8 cellular contexts compared by ENCODE assay signal in the genomic region with DNA sequence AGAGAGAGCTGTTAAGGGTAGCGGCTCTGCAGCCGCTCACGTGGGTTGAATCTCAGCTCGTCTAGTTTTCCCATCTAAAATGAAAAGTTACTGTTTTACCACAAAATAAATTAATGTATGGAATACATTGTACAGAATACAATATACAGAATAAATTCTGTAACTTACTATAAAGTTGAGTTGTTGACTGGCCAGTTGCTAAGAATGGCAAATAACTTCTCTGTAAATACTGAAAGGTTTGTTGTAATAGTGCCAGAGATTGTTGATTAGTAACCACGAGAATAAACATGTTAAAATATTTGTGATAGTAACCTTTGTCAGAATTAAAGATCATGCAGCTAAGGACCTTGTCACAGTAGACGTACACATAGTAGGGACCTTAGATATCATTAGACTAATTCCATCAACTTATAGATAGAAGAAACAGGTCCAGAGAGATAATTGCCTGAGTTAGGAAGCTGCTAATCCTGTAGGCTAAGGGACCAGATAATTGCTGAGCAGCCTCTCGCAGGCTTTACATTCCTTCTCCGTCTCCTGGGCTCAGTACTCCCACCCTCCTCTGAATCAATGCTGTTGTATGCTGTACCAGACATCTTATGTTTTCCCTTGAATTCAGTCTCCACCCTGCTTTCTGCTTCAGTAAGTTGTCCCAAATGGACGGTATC. TPM values are rescaled to one million over a fixed set of nuclear protein-coding genes. Genes with fewer than 3 reads are reported as not detected.
DNase-seq lines count a peak whose midpoint lies in the region; ATAC-seq, FAIRE-seq and TF ChIP-seq lines count a peak whose summit lies in the region.

No MANE protein-coding gene starts in this region.

- POLR2A ChIA-PET in HepG2 (lab: Yijun Ruan, JAX): interaction anchor here (0.7 to 3.4 kb wide), 23 partner anchors 9 to 192 kb away, joined by 3 to 50 read pairs (median 4); a partner anchor contains a TSS

- peak overlapping the region; percentile 50; the same call in 1 of the 2 replicates for H3K9ac ChIP-seq in HepG2 (ENCODE audit: insufficient read depth, low read depth, low read length)

- no peak for FAIRE-seq in HepG2 (lab: Jason Lieb, UNC)

- CTCF ChIA-PET in HepG2 (lab: Yijun Ruan, JAX; ENCODE audit: low intra/inter-chr PET ratio, low total read pairs): interaction anchor here (1.1 kb wide), 1 partner anchor 31 kb away, joined by 3 read pairs; no protein-coding TSS in a partner anchor

- H4K20me1 ChIP-seq in HepG2 (ENCODE audit: insufficient read depth, low read length): no peaks in the 10 kb centered on the region

- no peaks in the 10 kb centered on the region for H3K36me3 Mint-ChIP-seq in activated naive CD8-positive, alpha-beta T cell treated with anti-CD3 and anti-CD28 coated beads, Interleukin-2, amount 50 U/mL, for 24 hours (ENCODE audit: low read depth)

- TF ChIP-seq EP300 in HepG2 (IDR thresholded peaks at IDR 0.05; ENCODE audit: low read depth in 2 of 2, low read length in 2 of 2) (no peak), HepG2 (CRISPR knock-in tag; IDR thresholded peaks at IDR 0.05; ENCODE audit: borderline replicate concordance) (no peak)

- ATAC-seq in left ventricle myocardium superior: no peak
- no peak for ATAC-seq in activated naive CD8-positive, alpha-beta T cell treated with anti-CD3 and anti-CD28 coated beads, Interleukin-2, amount 50 U/mL, for 24 hours
- ATAC-seq in HepG2: no peak
- ATAC-seq in GM18909 (IDR thresholded peaks at IDR 0.05; ENCODE audit: poor library complexity, unreplicated experiment): no peak

- peak overlapping the region; percentile 89 for H3K4me3 Mint-ChIP-seq in activated naive CD8-positive, alpha-beta T cell treated with anti-CD3 and anti-CD28 coated beads, Interleukin-2, amount 50 U/mL, for 24 hours

- no peaks in the 10 kb centered on the region for H3K9me3 Mint-ChIP-seq in activated naive CD8-positive, alpha-beta T cell treated with anti-CD3 and anti-CD28 coated beads, Interleukin-2, amount 50 U/mL, for 24 hours

- DNase-seq in cardiac muscle cell (ENCODE audit: low read depth in 1 of 2, low spot score in 1 of 2) (no peak), left ventricle myocardium superior (no peak), HepG2 (ENCODE audit: low spot score) (no peak), nucleus accumbens (lab: John Stamatoyannopoulos, UW) (no peak), AML-193 (lab: John Stamatoyannopoulos, UW) (no peak)
- no peak for DNase-seq in activated naive CD8-positive, alpha-beta T cell treated with anti-CD3 and anti-CD28 coated beads, Interleukin-2, amount 50 U/mL, for 24 hours

- H2AFZ ChIP-seq in HepG2 (ENCODE audit: low read length): peak overlapping the region; percentile 13

- peaks cover 20% of the 10 kb centered on the region for H3K4me1 ChIP-seq in cardiac muscle cell (ENCODE audit: low read depth)
- peaks cover 57% of the 10 kb centered on the region for H3K4me1 ChIP-seq in HepG2 (ENCODE audit: insufficient read depth, low read length)
- H3K4me1 ChIP-seq in urinary bladder (ENCODE audit: insufficient read depth): no peaks in the 10 kb centered on the region

- TF ChIP-seq CTCF in cardiac muscle cell (IDR thresholded peaks at IDR 0.05; ENCODE audit: low read depth, low read length) (no peak), HepG2 (CRISPR knock-in tag; IDR thresholded peaks at IDR 0.05) (0 out of 2 replicates have a peak, but pooled peaks have one; percentile 2)

- peak overlapping the region; percentile 59 for H3K27ac Mint-ChIP-seq in activated naive CD8-positive, alpha-beta T cell treated with anti-CD3 and anti-CD28 coated beads, Interleukin-2, amount 50 U/mL, for 24 hours

- peaks cover 39% of the 10 kb centered on the region for H3K4me1 Mint-ChIP-seq in activated naive CD8-positive, alpha-beta T cell treated with anti-CD3 and anti-CD28 coated beads, Interleukin-2, amount 50 U/mL, for 24 hours

- no peaks in the 10 kb centered on the region for H3K36me3 ChIP-seq in cardiac muscle cell
- no peaks in the 10 kb centered on the region for H3K36me3 ChIP-seq in HepG2 (replicated peaks in 1 of 2; ENCODE audit: control insufficient read depth in 1 of 2, insufficient read depth in 2 of 2, low read length in 2 of 2)
- no peaks in the 10 kb centered on the region for H3K36me3 ChIP-seq in urinary bladder (ENCODE audit: insufficient read depth)

- 17% methylated on average over 9 of the region's 9 CpGs for WGBS in HepG2 (ENCODE audit: low lambda C conversion rate)
- 17% methylated on average over 9 of the region's 9 CpGs for WGBS in urinary bladder

- H3K4me2 ChIP-seq in HepG2 (ENCODE audit: low read depth, low read length): peak overlapping the region; percentile 83

- H3K27me3 Mint-ChIP-seq in activated naive CD8-positive, alpha-beta T cell treated with anti-CD3 and anti-CD28 coated beads, Interleukin-2, amount 50 U/mL, for 24 hours: no peaks in the 10 kb centered on the region

- H3K4me3 ChIP-seq in cardiac muscle cell (peak overlapping the region; percentile 62), HepG2 (replicated peaks in 1 of 3; ENCODE audit: insufficient read depth in 1 of 3, low read depth in 2 of 3, low read length in 3 of 3) (peak overlapping the region; percentile 84 to 89 (median 87)), urinary bladder (ENCODE audit: low read depth, low read length) (peak overlapping the region; percentile 56)

- H3K9me3 ChIP-seq in cardiac muscle cell (ENCODE audit: low read depth) (no peaks in the 10 kb centered on the region), HepG2 (ENCODE audit: low read length) (no peaks in the 10 kb centered on the region)

- H3K27ac ChIP-seq in cardiac muscle cell: peak overlapping the region; percentile 63
- H3K27ac ChIP-seq in HepG2 (ENCODE audit: extremely low read length, insufficient read depth, low read length): peak overlapping the region; percentile 27
- H3K27ac ChIP-seq in urinary bladder (ENCODE audit: low read depth): peak overlapping the region; percentile 97

- BruUV-seq in HepG2 (replicated peaks; lab: Mats Ljungman, UMichigan): TSS peak; percentile 70

- no peak for TF ChIP-seq POLR2A in HepG2 (IDR thresholded peaks at IDR 0.05; ENCODE audit: insufficient read depth in 1 of 2, low read depth in 2 of 2, low read length in 2 of 2)

- in situ Hi-C loops in HepG2 (cut with HindIII; ENCODE audit: extremely low pct_ligation_motif_present, low pct_unique_long_range_greater_than_20kb): loop anchor here (25.0 kb wide), 1 partner anchor 396 kb away; no protein-coding TSS in a partner anchor

- H3K79me2 ChIP-seq in HepG2 (ENCODE audit: insufficient read depth, low read length): no peaks in the 10 kb centered on the region

- H3K27me3 ChIP-seq in cardiac muscle cell (no peaks in the 10 kb centered on the region), HepG2 (ENCODE audit: control insufficient read depth in 1 of 2, insufficient read depth in 2 of 2, low read length in 2 of 2) (no peaks in the 10 kb centered on the region)

- TF ChIP-seq RAD21 in HepG2 (CRISPR knock-in tag; IDR thresholded peaks at IDR 0.05): no peak

- intact Hi-C loops in left ventricle myocardium superior (cut with micrococcal nuclease) (no loop called here), HepG2 (cut with micrococcal nuclease; ENCODE audit: unreplicated experiment) (loop anchor here (1.0 kb wide), 1 partner anchor 29 kb away; a partner anchor contains a TSS)

RNA-seq across cellular contexts. Expression of a gene that starts 0.6 kb away (rescaled TPM):
- 13.7 and 17.2 TPM in 2 replicates for total RNA-seq in cardiac muscle cell
- 29.1 and 33.8 TPM in 2 replicates for polyA plus RNA-seq in cardiac muscle cell
- total RNA-seq in left ventricle myocardium superior: 4.6 TPM
- total RNA-seq in HepG2 (2016; rRNA removed; fragmentation: Illumina TruSeq; extraction: Trizol): 7.4 and 16.0 TPM in 2 replicates
- 6.4 and 6.8 TPM in 2 replicates for total RNA-seq in HepG2 (2016; cell fraction: cytosol; rRNA removed; fragmentation: Illumina TruSeq; extraction: Trizol; ENCODE audit: low read depth)
- 7.0 and 15.7 TPM in 2 replicates for total RNA-seq in HepG2 (2016; cell fraction: insoluble cytoplasmic fraction; rRNA removed; fragmentation: Illumina TruSeq; extraction: Trizol)
- 11.0 and 11.6 TPM in 2 replicates for total RNA-seq in HepG2 (2016; cell fraction: membrane; rRNA removed; fragmentation: Illumina TruSeq; extraction: Trizol)
- total RNA-seq in HepG2 (2016; cell fraction: nucleus; rRNA removed; fragmentation: Illumina TruSeq; extraction: Trizol): 13.6 and 15.9 TPM in 2 replicates
- polyA plus RNA-seq in HepG2 (2011; rRNA removed): 12.5 TPM in 2 replicates
- 10.6 and 14.5 TPM in 2 replicates for polyA plus RNA-seq in HepG2 (2011; cell fraction: cytosol; rRNA removed)
- 11.7 and 12.5 TPM in 2 replicates for polyA plus RNA-seq in HepG2 (2011; cell fraction: nucleus; rRNA removed)
- polyA plus RNA-seq in HepG2 (2012): 11.9 and 19.8 TPM in 2 replicates
- polyA plus RNA-seq in HepG2 (2016; cell fraction: cytosol; fragmentation: Illumina TruSeq; extraction: Trizol; ENCODE audit: low read depth): 16.1 and 17.3 TPM in 2 replicates
- polyA plus RNA-seq in HepG2 (2016; cell fraction: insoluble cytoplasmic fraction; fragmentation: Illumina TruSeq; extraction: Trizol; ENCODE audit: low read depth): 19.1 and 23.6 TPM in 2 replicates
- polyA plus RNA-seq in HepG2 (2016; cell fraction: membrane; fragmentation: Illumina TruSeq; extraction: Trizol; ENCODE audit: low read depth): 27.9 and 29.1 TPM in 2 replicates
- polyA plus RNA-seq in HepG2 (2016; cell fraction: nucleus; fragmentation: Illumina TruSeq; extraction: Trizol; ENCODE audit: insufficient read depth, low read depth): 46.7 and 53.9 TPM in 2 replicates
- polyA minus RNA-seq in HepG2 (2011; rRNA and poly(A)+ RNA removed; ENCODE audit: low replicate concordance): 28.0 and 30.7 TPM in 2 replicates
- polyA minus RNA-seq in HepG2 (2011; cell fraction: cytosol; rRNA and poly(A)+ RNA removed): 9.8 and 11.5 TPM in 2 replicates
- polyA minus RNA-seq in HepG2 (2011; cell fraction: nucleus; rRNA and poly(A)+ RNA removed): 3.3 and 4.5 TPM in 2 replicates
- total RNA-seq in urinary bladder: 7.0 TPM
- 20.3 TPM for polyA plus RNA-seq in urinary bladder

RNA-seq across cellular contexts. Expression of a gene that starts 4.9 kb away (rescaled TPM):
- 25.7 and 43.5 TPM in 2 replicates for total RNA-seq in cardiac muscle cell
- 9.9 and 13.0 TPM in 2 replicates for polyA plus RNA-seq in cardiac muscle cell
- 15.0 TPM for total RNA-seq in left ventricle myocardium superior
- total RNA-seq in HepG2 (2016; rRNA removed; fragmentation: Illumina TruSeq; extraction: Trizol): 3.1 and 4.9 TPM in 2 replicates
- total RNA-seq in HepG2 (2016; cell fraction: cytosol; rRNA removed; fragmentation: Illumina TruSeq; extraction: Trizol; ENCODE audit: low read depth): 0.81 and 1.4 TPM in 2 replicates
- 3.5 and 4.0 TPM in 2 replicates for total RNA-seq in HepG2 (2016; cell fraction: insoluble cytoplasmic fraction; rRNA removed; fragmentation: Illumina TruSeq; extraction: Trizol)
- total RNA-seq in HepG2 (2016; cell fraction: membrane; rRNA removed; fragmentation: Illumina TruSeq; extraction: Trizol): 3.3 and 3.5 TPM in 2 replicates
- total RNA-seq in HepG2 (2016; cell fraction: nucleus; rRNA removed; fragmentation: Illumina TruSeq; extraction: Trizol): 2.5 and 3.2 TPM in 2 replicates
- polyA plus RNA-seq in HepG2 (2011; rRNA removed): 9.2 and 10.5 TPM in 2 replicates
- polyA plus RNA-seq in HepG2 (2011; cell fraction: cytosol; rRNA removed): 8.3 and 8.7 TPM in 2 replicates
- polyA plus RNA-seq in HepG2 (2011; cell fraction: nucleus; rRNA removed): 10.6 and 11.8 TPM in 2 replicates
- polyA plus RNA-seq in HepG2 (2012): 4.3 and 5.2 TPM in 2 replicates
- polyA plus RNA-seq in HepG2 (2016; cell fraction: cytosol; fragmentation: Illumina TruSeq; extraction: Trizol; ENCODE audit: low read depth): 2.2 and 2.4 TPM in 2 replicates
- 6.9 and 7.5 TPM in 2 replicates for polyA plus RNA-seq in HepG2 (2016; cell fraction: insoluble cytoplasmic fraction; fragmentation: Illumina TruSeq; extraction: Trizol; ENCODE audit: low read depth)
- 5.6 and 5.8 TPM in 2 replicates for polyA plus RNA-seq in HepG2 (2016; cell fraction: membrane; fragmentation: Illumina TruSeq; extraction: Trizol; ENCODE audit: low read depth)
- polyA plus RNA-seq in HepG2 (2016; cell fraction: nucleus; fragmentation: Illumina TruSeq; extraction: Trizol; ENCODE audit: insufficient read depth, low read depth): 8.6 and 12.1 TPM in 2 replicates
- 13.8 and 38.1 TPM in 2 replicates for polyA minus RNA-seq in HepG2 (2011; rRNA and poly(A)+ RNA removed; ENCODE audit: low replicate concordance)
- 4.6 and 5.1 TPM in 2 replicates for polyA minus RNA-seq in HepG2 (2011; cell fraction: cytosol; rRNA and poly(A)+ RNA removed)
- 1.9 and 2.0 TPM in 2 replicates for polyA minus RNA-seq in HepG2 (2011; cell fraction: nucleus; rRNA and poly(A)+ RNA removed)
- 32.7 TPM for total RNA-seq in urinary bladder
- 81.9 TPM for polyA plus RNA-seq in urinary bladder

RNA-seq across cellular contexts. Expression of a gene that starts 18.5 kb away (rescaled TPM):
- total RNA-seq in cardiac muscle cell (36.7 and 38.1 TPM in 2 replicates), left ventricle myocardium superior (20.2 TPM), HepG2 (2016; rRNA removed; fragmentation: Illumina TruSeq; extraction: Trizol) (48.2 and 58.5 TPM in 2 replicates), urinary bladder (16.8 TPM)
- polyA plus RNA-seq in cardiac muscle cell (27.8 and 36.2 TPM in 2 replicates), HepG2 (2011; rRNA removed) (57.0 and 73.4 TPM in 2 replicates), urinary bladder (29.5 TPM)
- total RNA-seq in HepG2 (2016; cell fraction: cytosol; rRNA removed; fragmentation: Illumina TruSeq; extraction: Trizol; ENCODE audit: low read depth): 9.9 and 11.7 TPM in 2 replicates
- 43.8 and 64.1 TPM in 2 replicates for total RNA-seq in HepG2 (2016; cell fraction: insoluble cytoplasmic fraction; rRNA removed; fragmentation: Illumina TruSeq; extraction: Trizol)
- 14.7 and 16.1 TPM in 2 replicates for total RNA-seq in HepG2 (2016; cell fraction: membrane; rRNA removed; fragmentation: Illumina TruSeq; extraction: Trizol)
- total RNA-seq in HepG2 (2016; cell fraction: nucleus; rRNA removed; fragmentation: Illumina TruSeq; extraction: Trizol): 33.4 and 42.1 TPM in 2 replicates
- 44.3 and 47.6 TPM in 2 replicates for polyA plus RNA-seq in HepG2 (2011; cell fraction: cytosol; rRNA removed)
- 176 and 215 TPM in 2 replicates for polyA plus RNA-seq in HepG2 (2011; cell fraction: nucleus; rRNA removed)
- polyA plus RNA-seq in HepG2 (2012): 35.4 and 40.2 TPM in 2 replicates
- polyA plus RNA-seq in HepG2 (2016; cell fraction: cytosol; fragmentation: Illumina TruSeq; extraction: Trizol; ENCODE audit: low read depth): 4.3 and 4.8 TPM in 2 replicates
- 46.1 and 47.6 TPM in 2 replicates for polyA plus RNA-seq in HepG2 (2016; cell fraction: insoluble cytoplasmic fraction; fragmentation: Illumina TruSeq; extraction: Trizol; ENCODE audit: low read depth)
- polyA plus RNA-seq in HepG2 (2016; cell fraction: membrane; fragmentation: Illumina TruSeq; extraction: Trizol; ENCODE audit: low read depth): 7.5 and 9.2 TPM in 2 replicates
- polyA plus RNA-seq in HepG2 (2016; cell fraction: nucleus; fragmentation: Illumina TruSeq; extraction: Trizol; ENCODE audit: insufficient read depth, low read depth): 108 and 114 TPM in 2 replicates
- 75.0 and 80.4 TPM in 2 replicates for polyA minus RNA-seq in HepG2 (2011; rRNA and poly(A)+ RNA removed; ENCODE audit: low replicate concordance)
- polyA minus RNA-seq in HepG2 (2011; cell fraction: cytosol; rRNA and poly(A)+ RNA removed): 21.7 and 23.2 TPM in 2 replicates
- polyA minus RNA-seq in HepG2 (2011; cell fraction: nucleus; rRNA and poly(A)+ RNA removed): 26.1 and 30.2 TPM in 2 replicates

RNA-seq across cellular contexts. Expression of a gene that starts 25.7 kb away (rescaled TPM):
- total RNA-seq in cardiac muscle cell: 14.3 and 21.9 TPM in 2 replicates
- 30.0 and 44.1 TPM in 2 replicates for polyA plus RNA-seq in cardiac muscle cell
- 13.2 TPM for total RNA-seq in left ventricle myocardium superior
- total RNA-seq in HepG2 (2016; rRNA removed; fragmentation: Illumina TruSeq; extraction: Trizol): 8.4 and 20.5 TPM in 2 replicates
- total RNA-seq in HepG2 (2016; cell fraction: cytosol; rRNA removed; fragmentation: Illumina TruSeq; extraction: Trizol; ENCODE audit: low read depth): 2.6 TPM in 2 replicates
- 9.0 and 18.7 TPM in 2 replicates for total RNA-seq in HepG2 (2016; cell fraction: insoluble cytoplasmic fraction; rRNA removed; fragmentation: Illumina TruSeq; extraction: Trizol)
- 7.6 TPM in 2 replicates for total RNA-seq in HepG2 (2016; cell fraction: membrane; rRNA removed; fragmentation: Illumina TruSeq; extraction: Trizol)
- total RNA-seq in HepG2 (2016; cell fraction: nucleus; rRNA removed; fragmentation: Illumina TruSeq; extraction: Trizol): 18.3 and 20.9 TPM in 2 replicates
- 11.7 and 14.0 TPM in 2 replicates for polyA plus RNA-seq in HepG2 (2011; rRNA removed)
- polyA plus RNA-seq in HepG2 (2011; cell fraction: cytosol; rRNA removed): 4.5 and 6.7 TPM in 2 replicates
- polyA plus RNA-seq in HepG2 (2011; cell fraction: nucleus; rRNA removed): 39.8 and 42.9 TPM in 2 replicates
- 14.2 and 21.0 TPM in 2 replicates for polyA plus RNA-seq in HepG2 (2012)
- 1.2 and 1.3 TPM in 2 replicates for polyA plus RNA-seq in HepG2 (2016; cell fraction: cytosol; fragmentation: Illumina TruSeq; extraction: Trizol; ENCODE audit: low read depth)
- 13.9 and 27.7 TPM in 2 replicates for polyA plus RNA-seq in HepG2 (2016; cell fraction: insoluble cytoplasmic fraction; fragmentation: Illumina TruSeq; extraction: Trizol; ENCODE audit: low read depth)
- polyA plus RNA-seq in HepG2 (2016; cell fraction: membrane; fragmentation: Illumina TruSeq; extraction: Trizol; ENCODE audit: low read depth): 2.2 and 3.4 TPM in 2 replicates
- 66.8 and 94.4 TPM in 2 replicates for polyA plus RNA-seq in HepG2 (2016; cell fraction: nucleus; fragmentation: Illumina TruSeq; extraction: Trizol; ENCODE audit: insufficient read depth, low read depth)
- 16.6 and 29.4 TPM in 2 replicates for polyA minus RNA-seq in HepG2 (2011; rRNA and poly(A)+ RNA removed; ENCODE audit: low replicate concordance)
- polyA minus RNA-seq in HepG2 (2011; cell fraction: cytosol; rRNA and poly(A)+ RNA removed): 8.0 and 10.3 TPM in 2 replicates
- polyA minus RNA-seq in HepG2 (2011; cell fraction: nucleus; rRNA and poly(A)+ RNA removed): 7.6 and 9.1 TPM in 2 replicates
- 9.8 TPM for total RNA-seq in urinary bladder
- polyA plus RNA-seq in urinary bladder: 18.3 TPM

RNA-seq across cellular contexts. Expression of a gene that starts 28.8 kb away (rescaled TPM):
- 827 and 939 TPM in 2 replicates for total RNA-seq in cardiac muscle cell
- polyA plus RNA-seq in cardiac muscle cell: 662 and 675 TPM in 2 replicates
- 196 TPM for total RNA-seq in left ventricle myocardium superior
- 911 and 1,275 TPM in 2 replicates for total RNA-seq in HepG2 (2016; rRNA removed; fragmentation: Illumina TruSeq; extraction: Trizol)
- total RNA-seq in HepG2 (2016; cell fraction: cytosol; rRNA removed; fragmentation: Illumina TruSeq; extraction: Trizol; ENCODE audit: low read depth): 241 and 250 TPM in 2 replicates
- 892 and 1,275 TPM in 2 replicates for total RNA-seq in HepG2 (2016; cell fraction: insoluble cytoplasmic fraction; rRNA removed; fragmentation: Illumina TruSeq; extraction: Trizol)
- 542 and 545 TPM in 2 replicates for total RNA-seq in HepG2 (2016; cell fraction: membrane; rRNA removed; fragmentation: Illumina TruSeq; extraction: Trizol)
- total RNA-seq in HepG2 (2016; cell fraction: nucleus; rRNA removed; fragmentation: Illumina TruSeq; extraction: Trizol): 386 and 402 TPM in 2 replicates
- 980 and 1,163 TPM in 2 replicates for polyA plus RNA-seq in HepG2 (2011; rRNA removed)
- polyA plus RNA-seq in HepG2 (2011; cell fraction: cytosol; rRNA removed): 853 and 1,099 TPM in 2 replicates
- polyA plus RNA-seq in HepG2 (2011; cell fraction: nucleus; rRNA removed): 241 and 246 TPM in 2 replicates
- 478 and 597 TPM in 2 replicates for polyA plus RNA-seq in HepG2 (2012)
- 300 and 321 TPM in 2 replicates for polyA plus RNA-seq in HepG2 (2016; cell fraction: cytosol; fragmentation: Illumina TruSeq; extraction: Trizol; ENCODE audit: low read depth)
- polyA plus RNA-seq in HepG2 (2016; cell fraction: insoluble cytoplasmic fraction; fragmentation: Illumina TruSeq; extraction: Trizol; ENCODE audit: low read depth): 2,019 and 2,085 TPM in 2 replicates
- polyA plus RNA-seq in HepG2 (2016; cell fraction: membrane; fragmentation: Illumina TruSeq; extraction: Trizol; ENCODE audit: low read depth): 586 and 657 TPM in 2 replicates
- 686 and 716 TPM in 2 replicates for polyA plus RNA-seq in HepG2 (2016; cell fraction: nucleus; fragmentation: Illumina TruSeq; extraction: Trizol; ENCODE audit: insufficient read depth, low read depth)
- polyA minus RNA-seq in HepG2 (2011; rRNA and poly(A)+ RNA removed; ENCODE audit: low replicate concordance): 1,833 and 2,373 TPM in 2 replicates
- polyA minus RNA-seq in HepG2 (2011; cell fraction: cytosol; rRNA and poly(A)+ RNA removed): 412 and 479 TPM in 2 replicates
- 105 and 134 TPM in 2 replicates for polyA minus RNA-seq in HepG2 (2011; cell fraction: nucleus; rRNA and poly(A)+ RNA removed)
- 376 TPM for total RNA-seq in urinary bladder
- polyA plus RNA-seq in urinary bladder: 332 TPM

Comparison
In these comparisons a context has a peak if more than half of its experiments do, and no peak if none do; other contexts are left out.
1. H3K27ac ChIP-seq: peak in every context shown above with its lines; median percentile 97 in urinary bladder; 63 in cardiac muscle cell; 27 in HepG2.